ENCODE assay signal across 17 cellular contexts in the genomic region with DNA sequence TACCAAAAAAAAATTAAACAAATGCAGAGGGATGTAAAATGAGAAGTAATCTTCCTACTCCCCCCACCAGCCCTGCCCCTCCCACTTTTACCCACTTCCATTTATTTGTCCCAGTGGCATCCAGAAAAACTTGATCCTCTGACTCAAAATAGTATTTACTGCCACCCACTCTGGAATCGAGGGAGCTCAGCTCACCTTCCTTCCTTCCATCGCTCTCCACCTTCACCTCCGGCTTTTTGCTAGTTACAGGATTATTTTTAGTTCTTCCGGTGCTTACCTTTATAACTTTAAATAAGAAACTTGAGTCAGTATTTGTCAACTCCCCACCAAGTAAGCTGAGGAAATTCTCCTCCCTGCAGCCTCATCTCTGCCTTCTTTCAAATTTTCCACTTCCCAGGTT.
DNase-seq lines count a peak whose midpoint lies in the region; TF ChIP-seq lines count a peak whose summit lies in the region.
"Had no signal": no experiment of that assay in that cellular context is flagged by ENCODE, and none has a peak within 500 bp of the region (broad histone marks: within the 10 kb centered on the region; RNA-seq: fewer than 3 reads in every experiment).

No MANE protein-coding gene starts in this region.

- H3K27me3 ChIP-seq in MM.1S (replicated peaks; ENCODE audit: insufficient read depth, low read length) (peaks cover 7% of the 10 kb centered on the region; the same call in 1 of the 2 replicates), SJCRH30 (no peaks in the 10 kb centered on the region)

- 0 out of 2 replicates have a peak overlapping the region, but pooled peaks have one; percentile 3 for H2AFZ ChIP-seq in MM.1S (ENCODE audit: low read length)

- no peaks in the 10 kb centered on the region for H3K36me3 ChIP-seq in MM.1S (replicated peaks; ENCODE audit: insufficient read depth, low read length)
- no peaks in the 10 kb centered on the region for H3K36me3 ChIP-seq in SJCRH30

- peak overlapping the region; percentile 38 for H3K27ac Mint-ChIP-seq in glutamatergic neuron (ENCODE audit: unreplicated experiment)
- peak overlapping the region; percentile 83 for H3K27ac Mint-ChIP-seq in type B pancreatic cell

- H3K4me3 Mint-ChIP-seq in glutamatergic neuron (ENCODE audit: unreplicated experiment) (peak overlapping the region; percentile 34), type B pancreatic cell (peak overlapping the region; percentile 25)
- H3K4me3 Mint-ChIP-seq: CD8-positive, alpha-beta memory T cell had no signal

- no peak overlapping the region for H3K27ac ChIP-seq in MM.1S (ENCODE audit: low read length)
- H3K27ac ChIP-seq in angular gyrus (ENCODE audit: low read depth, low read length) = peak overlapping the region; percentile 20
- H3K27ac ChIP-seq in SJCRH30 = no peak overlapping the region
- H3K27ac ChIP-seq: A549, SK-N-MC had no signal

- no peak overlapping the region for H3K4me2 ChIP-seq in MM.1S (ENCODE audit: low read depth, low read length)
- H3K4me2 ChIP-seq: A549 had no signal

- H3K36me3 Mint-ChIP-seq in glutamatergic neuron (ENCODE audit: unreplicated experiment) (peaks cover 3% of the 10 kb centered on the region), type B pancreatic cell (no peaks in the 10 kb centered on the region)
- H3K36me3 Mint-ChIP-seq: CD8-positive, alpha-beta memory T cell had no signal

- no peaks in the 10 kb centered on the region for H4K20me1 ChIP-seq in MM.1S (ENCODE audit: insufficient read depth, low read length)

- H3K27me3 Mint-ChIP-seq in glutamatergic neuron (ENCODE audit: unreplicated experiment) (peaks cover 30% of the 10 kb centered on the region), type B pancreatic cell (no peaks in the 10 kb centered on the region)
- H3K27me3 Mint-ChIP-seq: CD8-positive, alpha-beta memory T cell had no signal

- peaks cover 30% of the 10 kb centered on the region for H3K4me1 Mint-ChIP-seq in glutamatergic neuron (ENCODE audit: low read depth, unreplicated experiment)
- peaks cover 9% of the 10 kb centered on the region for H3K4me1 Mint-ChIP-seq in type B pancreatic cell (ENCODE audit: unreplicated experiment)

- no peaks in the 10 kb centered on the region for H3K79me2 ChIP-seq in MM.1S (ENCODE audit: low read length)

- H3K9ac ChIP-seq in MM.1S (ENCODE audit: low read length) = no peak overlapping the region

- H3K4me3 ChIP-seq in MM.1S (ENCODE audit: low read length) = no peak overlapping the region
- H3K4me3 ChIP-seq in SJCRH30 = no peak overlapping the region
- H3K4me3 ChIP-seq: A549, SK-N-MC had no signal

- H3K4me1 ChIP-seq in MM.1S (ENCODE audit: low read length) (no peaks in the 10 kb centered on the region), SJCRH30 (no peaks in the 10 kb centered on the region)

- H3F3A ChIP-seq in MM.1S (ENCODE audit: insufficient read depth, low read length) = no peaks in the 10 kb centered on the region

- H3K9me3 ChIP-seq in MM.1S (replicated peaks; ENCODE audit: insufficient read depth, low read length) (no peaks in the 10 kb centered on the region), SJCRH30 (replicated peaks) (no peaks in the 10 kb centered on the region)
- H3K9me3 ChIP-seq: A549 had no signal

- H3K9me3 Mint-ChIP-seq in glutamatergic neuron (ENCODE audit: unreplicated experiment) (peaks cover 25% of the 10 kb centered on the region), type B pancreatic cell (no peaks in the 10 kb centered on the region)
- H3K9me3 Mint-ChIP-seq: CD8-positive, alpha-beta memory T cell had no signal

- TF ChIP-seq CTCF in MM.1S (IDR thresholded peaks at IDR 0.05; ENCODE audit: low read length) (no peak), glutamatergic neuron (IDR thresholded peaks at IDR 0.05; ENCODE audit: partially characterized antibody, unreplicated experiment) (no peak), type B pancreatic cell (conservative IDR thresholded peaks at IDR 0.05) (no peak)

- no peaks in the 10 kb centered on the region for H3K9me2 ChIP-seq in MM.1S (replicated peaks; ENCODE audit: insufficient read depth, low read length)

- DNase-seq in MM.1S (no peak), glutamatergic neuron (no peak), type B pancreatic cell (ENCODE audit: extremely low spot score, unreplicated experiment) (no peak), GDM1 (lab: John Stamatoyannopoulos, UW) (no peak), medulla oblongata (ENCODE audit: extremely low spot score) (no peak), SJCRH30 (no peak)
- DNase-seq: C1 segment of cervical spinal cord; CD8-positive, alpha-beta memory T cell; DMS53; KBM-7; NCI-H1436; NCI-H1930; NCI-H345; NCI-H526 had no signal
